Comparison of ENCODE assay signal across 1 cellular context in the genomic region with DNA sequence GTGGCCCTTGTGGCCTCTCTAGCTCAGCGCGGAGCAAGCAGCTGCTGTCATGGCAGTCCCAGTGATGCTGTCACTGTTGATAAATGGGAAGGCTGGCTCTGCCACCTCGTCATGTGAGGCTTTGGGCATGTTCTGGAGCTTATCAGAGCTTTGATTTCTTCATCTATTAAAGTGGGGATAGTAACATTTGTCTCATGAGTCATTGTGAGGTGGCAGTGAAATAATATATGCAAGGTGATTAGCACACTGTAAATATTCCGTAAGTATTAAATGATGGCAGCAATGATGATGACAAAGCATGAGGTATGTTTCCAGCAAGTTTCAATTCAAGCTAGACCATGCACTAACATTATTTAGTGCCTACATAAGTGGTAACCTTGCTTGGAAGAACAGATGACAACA.
TF ChIP-seq lines count a peak whose summit lies in the region.

No MANE protein-coding gene starts in this region.

TF ChIP-seq in HEK293, 187 proteins besides CTCF, POLR2A, EP300 and RAD21 (continued from another document):
- TF ChIP-seq PRDM6 (tag by site-specific recombination; IDR thresholded peaks at IDR 0.05), result no peak
- TF ChIP-seq ZNF791 (tag by site-specific recombination; IDR thresholded peaks at IDR 0.05), result no peak
- no peak for TF ChIP-seq ZNF302 (tag by site-specific recombination; IDR thresholded peaks at IDR 0.05; ENCODE audit: low read depth)
- no peak for TF ChIP-seq ZSCAN23 (tag by site-specific recombination; IDR thresholded peaks at IDR 0.05)
- TF ChIP-seq HOXA7 (CRISPR knock-in tag; IDR thresholded peaks at IDR 0.05; ENCODE audit: borderline replicate concordance), result no peak
- no peak for TF ChIP-seq ZNF837 (tag by site-specific recombination; IDR thresholded peaks at IDR 0.05)
- TF ChIP-seq YY1 (tag by site-specific recombination; IDR thresholded peaks at IDR 0.05), result no peak
- no peak for TF ChIP-seq PRDM1 (tag by site-specific recombination; IDR thresholded peaks at IDR 0.05)
- TF ChIP-seq ZNF292 (tag by site-specific recombination; IDR thresholded peaks at IDR 0.05; ENCODE audit: borderline replicate concordance, low read depth), result no peak
- TF ChIP-seq ELK4 (IDR thresholded peaks at IDR 0.05; ENCODE audit: borderline replicate concordance, low read depth, low read length), result no peak
- TF ChIP-seq ZNF658 (tag by site-specific recombination; IDR thresholded peaks at IDR 0.05), result no peak
- no peak for TF ChIP-seq ZNF530 (tag by site-specific recombination; IDR thresholded peaks at IDR 0.05; ENCODE audit: low read depth)
- TF ChIP-seq ZBTB49 (tag by site-specific recombination; IDR thresholded peaks at IDR 0.05; ENCODE audit: low read depth), result no peak
- TF ChIP-seq ZNF768 (tag by site-specific recombination; IDR thresholded peaks at IDR 0.05), result no peak
- TF ChIP-seq WT1 (tag by site-specific recombination; IDR thresholded peaks at IDR 0.05), result no peak
- TF ChIP-seq ZNF660 (tag by site-specific recombination; IDR thresholded peaks at IDR 0.05), result peak; percentile 97
- TF ChIP-seq ZNF121 (tag by site-specific recombination; IDR thresholded peaks at IDR 0.05), result no peak
- no peak for TF ChIP-seq SALL2 (tag by site-specific recombination; IDR thresholded peaks at IDR 0.05; ENCODE audit: borderline replicate concordance)
- no peak for TF ChIP-seq KLF9 (tag by site-specific recombination; IDR thresholded peaks at IDR 0.05; ENCODE audit: low read depth)
- no peak for TF ChIP-seq ZNF488 (tag by site-specific recombination; IDR thresholded peaks at IDR 0.05)
- TF ChIP-seq ZBTB20 (tag by site-specific recombination; IDR thresholded peaks at IDR 0.05), result no peak
- no peak for TF ChIP-seq HIC1 (tag by site-specific recombination; IDR thresholded peaks at IDR 0.05)
- TF ChIP-seq ZNF148 (tag by site-specific recombination; IDR thresholded peaks at IDR 0.05; ENCODE audit: borderline replicate concordance), result no peak
- TF ChIP-seq GFI1B (tag by site-specific recombination; IDR thresholded peaks at IDR 0.05), result 0 out of 2 replicates have a peak, but pooled peaks have one; percentile 63
- no peak for TF ChIP-seq ZXDB (tag by site-specific recombination; IDR thresholded peaks at IDR 0.05)
- no peak for TF ChIP-seq ZNF596 (tag by site-specific recombination; IDR thresholded peaks at IDR 0.05)
- no peak for TF ChIP-seq ZNF580 (tag by site-specific recombination; IDR thresholded peaks at IDR 0.05)
- TF ChIP-seq ZBTB10 (tag by site-specific recombination; IDR thresholded peaks at IDR 0.05), result no peak
- TF ChIP-seq ZIC2 (tag by site-specific recombination; IDR thresholded peaks at IDR 0.05), result no peak
- TF ChIP-seq ZNF155 (tag by site-specific recombination; IDR thresholded peaks at IDR 0.05), result no peak
- no peak for TF ChIP-seq PRDM10 (tag by site-specific recombination; IDR thresholded peaks at IDR 0.05)
- TF ChIP-seq ZNF394 (tag by site-specific recombination; IDR thresholded peaks at IDR 0.05; ENCODE audit: borderline replicate concordance), result no peak
